Comparison of ENCODE assay signal across 1 cellular context in the genomic region with DNA sequence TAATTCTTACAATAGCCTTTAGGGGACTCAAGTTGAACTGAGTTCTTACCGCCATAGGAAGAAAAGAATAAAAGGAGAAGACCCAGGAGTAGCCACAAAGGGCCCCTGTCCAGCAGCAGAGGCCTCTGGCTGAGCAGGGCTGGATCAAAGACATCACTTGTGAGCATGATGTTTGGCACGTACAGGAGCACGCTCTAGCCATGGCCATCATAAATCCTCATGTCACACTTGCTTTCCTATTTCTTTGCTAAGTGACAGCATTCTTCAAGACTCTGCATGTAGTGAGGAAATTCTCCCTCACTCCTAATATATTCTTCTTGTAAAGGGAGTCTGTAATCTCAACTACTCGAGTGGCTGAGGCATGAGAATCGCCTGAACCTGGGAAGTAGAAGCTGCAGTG.
TF ChIP-seq lines count a peak whose summit lies in the region.

No MANE protein-coding gene starts in this region.

TF ChIP-seq in K562, 482 proteins besides CTCF, POLR2A, EP300 and RAD21:
- TF ChIP-seq SAFB (IDR thresholded peaks at IDR 0.05; ENCODE audit: borderline replicate concordance, low read depth, low read length) (no peak), MEIS2 (IDR thresholded peaks at IDR 0.05; ENCODE audit: partially characterized antibody) (peak; percentile 50)
- TF ChIP-seq, protein P1, sequence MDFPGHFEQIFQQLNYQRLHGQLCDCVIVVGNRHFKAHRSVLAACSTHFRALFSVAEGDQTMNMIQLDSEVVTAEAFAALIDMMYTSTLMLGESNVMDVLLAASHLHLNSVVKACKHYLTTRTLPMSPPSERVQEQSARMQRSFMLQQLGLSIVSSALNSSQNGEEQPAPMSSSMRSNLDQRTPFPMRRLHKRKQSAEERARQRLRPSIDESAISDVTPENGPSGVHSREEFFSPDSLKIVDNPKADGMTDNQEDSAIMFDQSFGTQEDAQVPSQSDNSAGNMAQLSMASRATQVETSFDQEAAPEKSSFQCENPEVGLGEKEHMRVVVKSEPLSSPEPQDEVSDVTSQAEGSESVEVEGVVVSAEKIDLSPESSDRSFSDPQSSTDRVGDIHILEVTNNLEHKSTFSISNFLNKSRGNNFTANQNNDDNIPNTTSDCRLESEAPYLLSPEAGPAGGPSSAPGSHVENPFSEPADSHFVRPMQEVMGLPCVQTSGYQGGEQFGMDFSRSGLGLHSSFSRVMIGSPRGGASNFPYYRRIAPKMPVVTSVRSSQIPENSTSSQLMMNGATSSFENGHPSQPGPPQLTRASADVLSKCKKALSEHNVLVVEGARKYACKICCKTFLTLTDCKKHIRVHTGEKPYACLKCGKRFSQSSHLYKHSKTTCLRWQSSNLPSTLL (IDR thresholded peaks at IDR 0.05): no peak
